In the genomic region with DNA sequence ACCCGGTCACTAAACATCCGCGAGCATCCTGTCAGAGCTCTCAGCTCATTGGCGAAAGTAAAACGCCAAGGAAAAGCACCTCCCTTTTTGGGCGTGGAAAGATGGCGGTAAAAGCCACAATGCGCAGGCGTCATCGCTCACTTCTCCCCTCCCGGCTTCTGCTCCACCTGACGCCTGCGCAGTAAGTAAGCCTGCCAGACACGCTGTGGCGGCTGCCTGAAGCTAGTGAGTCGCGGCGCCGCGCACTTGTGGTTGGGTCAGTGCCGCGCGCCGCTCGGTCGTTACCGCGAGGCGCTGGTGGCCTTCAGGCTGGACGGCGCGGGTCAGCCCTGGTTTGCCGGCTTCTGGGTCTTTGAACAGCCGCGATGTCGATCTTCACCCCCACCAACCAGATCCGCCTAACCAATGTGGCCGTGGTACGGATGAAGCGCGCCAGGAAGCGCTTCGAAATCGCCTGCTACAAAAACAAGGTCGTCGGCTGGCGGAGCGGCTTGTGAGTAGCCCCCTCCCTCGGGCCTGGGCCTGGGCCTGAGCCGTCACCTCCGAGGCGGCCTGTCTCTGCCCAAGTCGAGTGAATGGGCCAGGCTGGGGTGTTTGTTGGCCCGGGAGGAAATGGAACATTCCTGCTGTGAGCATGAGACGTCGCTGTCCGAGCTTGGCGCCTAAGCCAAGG, we compare ENCODE assay signal across 8 cellular contexts. TPM values are rescaled to one million over a fixed set of nuclear protein-coding genes. Genes with fewer than 3 reads are reported as not detected.
DNase-seq lines count a peak whose midpoint lies in the region; ATAC-seq and TF ChIP-seq lines count a peak whose summit lies in the region.
"Not testable (repeated sequence)": the region's sequence is repeated elsewhere in the genome, so short reads cannot be mapped to it uniquely, and the experiment has no call there.

No MANE protein-coding gene starts in this region.

- not testable (repeated sequence) for H2BK120ac ChIP-seq in neuronal stem cell (ENCODE audit: low read depth, low read length)

- not testable (repeated sequence) for H2BK12ac ChIP-seq in neuronal stem cell (ENCODE audit: low read length)

- H3K4me3 ChIP-seq in HFF-Myc (replicated peaks; ENCODE audit: low read depth, low read length) (peak overlapping the region; percentile 73), SJSA1 (peak overlapping the region; percentile 48), gastroesophageal sphincter (peak overlapping the region; percentile 60 to 73), neuronal stem cell (ENCODE audit: low read length in 2 of 2) (peak overlapping the region; percentile 91 to 95), subcutaneous abdominal adipose tissue (ENCODE audit: low read depth in 1 of 5, low read length in 5 of 5) (peak overlapping the region; percentile 70 to 89 (median 82))

- intact Hi-C loops in activated naive CD4-positive, alpha-beta T cell treated with anti-CD3 and anti-CD28 coated beads for 36 hours (cut with micrococcal nuclease) = loop anchor here (1.0 to 5.0 kb wide), 4 partner anchors 85 to 888 kb away; partner anchors contain the start of genes BCL7B and STX1A

- not testable (repeated sequence) for H2BK15ac ChIP-seq in neuronal stem cell (ENCODE audit: low read length)

- not testable (repeated sequence) for H3K14ac ChIP-seq in neuronal stem cell (ENCODE audit: low read length)

- H3K27me3 Mint-ChIP-seq in activated naive CD4-positive, alpha-beta T cell treated with anti-CD3 and anti-CD28 coated beads for 36 hours (ENCODE audit: low read depth) = not testable (repeated sequence)

- H3K4me1 Mint-ChIP-seq in activated naive CD4-positive, alpha-beta T cell treated with anti-CD3 and anti-CD28 coated beads for 36 hours (ENCODE audit: low read depth) = peaks cover 39% of the 10 kb centered on the region

- H3K27ac Mint-ChIP-seq in activated naive CD4-positive, alpha-beta T cell treated with anti-CD3 and anti-CD28 coated beads for 36 hours = peak overlapping the region; percentile 93

- peak; percentile 82 for ATAC-seq in gastroesophageal sphincter

- H3K4me3 Mint-ChIP-seq in activated naive CD4-positive, alpha-beta T cell treated with anti-CD3 and anti-CD28 coated beads for 36 hours = peak overlapping the region; percentile 94

- not testable (repeated sequence) for H3K4me1 ChIP-seq in SJSA1 (replicated peaks); neuronal stem cell (ENCODE audit: control insufficient read depth in 2 of 2, insufficient read depth in 1 of 2, low read depth in 1 of 2, low read length in 2 of 2)
- H3K4me1 ChIP-seq in gastroesophageal sphincter = peaks cover 6 to 39% (median 17%) of the 10 kb centered on the region in 3 donors
- peaks cover 2 to 21% (median 11%) of the 10 kb centered on the region in 5 donors for H3K4me1 ChIP-seq in subcutaneous abdominal adipose tissue (ENCODE audit: control insufficient read depth in 5 of 5, insufficient read depth in 5 of 5, low read length in 5 of 5)

- peaks cover 14% of the 10 kb centered on the region for H3K36me3 ChIP-seq in SJSA1
- H3K36me3 ChIP-seq in gastroesophageal sphincter = peaks cover 0 to 35% of the 10 kb centered on the region in 2 donors
- H3K36me3 ChIP-seq in neuronal stem cell (replicated peaks in 1 of 2; ENCODE audit: control insufficient read depth in 2 of 2, insufficient read depth in 2 of 2, low read length in 2 of 2) = peaks cover 3 to 28% of the 10 kb centered on the region in 2 donors
- H3K36me3 ChIP-seq in subcutaneous abdominal adipose tissue (ENCODE audit: control insufficient read depth in 5 of 5, insufficient read depth in 5 of 5, low read length in 5 of 5) = peaks cover 11 to 22% (median 14%) of the 10 kb centered on the region in 5 donors

- peaks cover 20% of the 10 kb centered on the region for H3K36me3 Mint-ChIP-seq in activated naive CD4-positive, alpha-beta T cell treated with anti-CD3 and anti-CD28 coated beads for 36 hours (ENCODE audit: low read depth)

- H2AK5ac ChIP-seq in neuronal stem cell (ENCODE audit: low read depth, low read length) = not testable (repeated sequence)

- H3K18ac ChIP-seq in neuronal stem cell (ENCODE audit: low read length) = not testable (repeated sequence)

- not testable (repeated sequence) for H4K91ac ChIP-seq in neuronal stem cell (ENCODE audit: low read depth, low read length, poor library complexity)

- TF ChIP-seq EP300 in gastroesophageal sphincter (IDR thresholded peaks at IDR 0.05) = not testable (repeated sequence)

- peak overlapping the region; percentile 51 for H3K4me2 ChIP-seq in neuronal stem cell (ENCODE audit: insufficient read depth, low read length, poor library complexity, severe bottlenecking)

- H3K9ac ChIP-seq in neuronal stem cell (ENCODE audit: low read depth, low read length, poor library complexity) (peak overlapping the region; percentile 88), subcutaneous abdominal adipose tissue (ENCODE audit: low read length in 5 of 5) (peak overlapping the region; percentile 66 to 93 (median 81))

- not testable (repeated sequence) for H4K8ac ChIP-seq in neuronal stem cell (ENCODE audit: low read depth, low read length)

- peak; percentile 99 for TF ChIP-seq POLR2A in gastroesophageal sphincter (IDR thresholded peaks at IDR 0.05)

- TF ChIP-seq CTCF in HFF-Myc (IDR thresholded peaks at IDR 0.05; ENCODE audit: low read depth, low read length, missing control alignments); gastroesophageal sphincter (IDR thresholded peaks at IDR 0.05): not testable (repeated sequence)

- peak overlapping the region; percentile 96 for H3K23ac ChIP-seq in neuronal stem cell (ENCODE audit: low read depth, low read length, poor library complexity)

- H3K9me3 ChIP-seq in SJSA1 (replicated peaks); gastroesophageal sphincter; neuronal stem cell (replicated peaks in 1 of 2; ENCODE audit: control insufficient read depth in 2 of 2, insufficient read depth in 1 of 2, low read depth in 1 of 2, low read length in 2 of 2); subcutaneous abdominal adipose tissue (ENCODE audit: control insufficient read depth in 5 of 5, low read length in 5 of 5): not testable (repeated sequence)

- peak overlapping the region; percentile 84 for H3K27ac ChIP-seq in SJSA1
- H3K27ac ChIP-seq in gastroesophageal sphincter = peak overlapping the region; percentile 95 to 99 (median 98)
- H3K27ac ChIP-seq in neuronal stem cell (replicated peaks; ENCODE audit: low read length) = not testable (repeated sequence)
- peak overlapping the region; percentile 95 for H3K27ac ChIP-seq in subcutaneous abdominal adipose tissue (ENCODE audit: low read depth, low read length)

- CTCF ChIA-PET in activated naive CD4-positive, alpha-beta T cell treated with anti-CD3 and anti-CD28 coated beads for 36 hours (lab: Charles Lee) = interaction anchor here (0.6 to 1.7 kb wide), 6 partner anchors 15 to 691 kb away, joined by 3 to 5 read pairs (median 4); no protein-coding TSS in a partner anchor

- WGBS in gastroesophageal sphincter (ENCODE audit: low coverage in 1 of 2), 2 donors = 0 to 1% methylated on average over 3 to 9 of the region's 58 CpGs
- WGBS in neuronal stem cell (ENCODE audit: extremely low coverage in 2 of 2, insufficient read length in 2 of 2, insufficient replicate concordance in 1 of 2), 2 donors = no CpG with 5 or more reads among the region's 58 CpGs

- not testable (repeated sequence) for H3K4ac ChIP-seq in neuronal stem cell (ENCODE audit: low read length)

- DNase-seq in GM04503 (ENCODE audit: low read depth) = peak; percentile 90
- DNase-seq in HFF-Myc (ENCODE audit: extremely low read depth, low read depth) = peak; percentile 98
- peak; percentile 99 for DNase-seq in MV-4-11 (lab: John Stamatoyannopoulos, UW)
- DNase-seq in SJSA1 (ENCODE audit: low read depth in 1 of 2, low spot score in 2 of 2) = peak; percentile 97
- peak; percentile 99 for DNase-seq in activated naive CD4-positive, alpha-beta T cell treated with anti-CD3 and anti-CD28 coated beads for 36 hours
- peak; percentile 98 for DNase-seq in neuronal stem cell (ENCODE audit: low spot score)

- H2BK5ac ChIP-seq in neuronal stem cell (ENCODE audit: low read length) = not testable (repeated sequence)

- not testable (repeated sequence) for H3K27me3 ChIP-seq in SJSA1 (replicated peaks); gastroesophageal sphincter; neuronal stem cell (ENCODE audit: control insufficient read depth in 3 of 3, insufficient read depth in 3 of 3, low read depth in 1 of 3, low read length in 3 of 3); subcutaneous abdominal adipose tissue (ENCODE audit: control insufficient read depth in 5 of 5, insufficient read depth in 4 of 5, low read length in 5 of 5)

- peak overlapping the region; percentile 93 for H2AFZ ChIP-seq in neuronal stem cell (ENCODE audit: low read length)

- H3K9me3 Mint-ChIP-seq in activated naive CD4-positive, alpha-beta T cell treated with anti-CD3 and anti-CD28 coated beads for 36 hours = not testable (repeated sequence)

- H3K79me1 ChIP-seq in neuronal stem cell (ENCODE audit: low read depth, low read length) = not testable (repeated sequence)

RNA-seq across cellular contexts. Expression of gene TYW1B, which starts 1.4 kb away (rescaled TPM):
- total RNA-seq in SJSA1 (2014; rRNA removed; shearing (Covaris generic)) = 4.5 and 4.6 TPM in 2 replicates
- total RNA-seq in activated naive CD4-positive, alpha-beta T cell treated with anti-CD3 and anti-CD28 coated beads for 36 hours = 1 to 10 TPM; 2.8 to 3.3 TPM
- total RNA-seq in gastroesophageal sphincter = 1 to 10 TPM; 1.7 to 4.5 (median 3.2) TPM
- 1.1 TPM for polyA plus RNA-seq in neuronal stem cell (2013, experiment 1 of 2)
- polyA plus RNA-seq in neuronal stem cell (2013, experiment 2 of 2) = 0.82 TPM
